In genomic region chr15:76338555-76339301, GRCh38 we compare ENCODE assay signal across 11 cellular contexts. TPM values are rescaled to one million over a fixed set of nuclear protein-coding genes. Genes with fewer than 3 reads are reported as not detected.
DNase-seq lines count a peak whose midpoint lies in the region; FAIRE-seq and TF ChIP-seq lines count a peak whose summit lies in the region.
"Had no signal": no experiment of that assay in that cellular context is flagged by ENCODE, and none has a peak within 500 bp of the region (broad histone marks: within the 10 kb centered on the region; RNA-seq: fewer than 3 reads in every experiment).

No MANE protein-coding gene starts in this region.

- no peak overlapping the region for H4K5ac ChIP-seq in H1 (ENCODE audit: insufficient read length, low read depth, low read length)

- no peak overlapping the region for H4K8ac ChIP-seq in H1 (ENCODE audit: extremely low read depth, insufficient read depth, low read length)

- H4K91ac ChIP-seq in H1 (replicated peaks; ENCODE audit: insufficient read length, low read length) = peak overlapping the region; percentile 63

- POLR2A ChIA-PET in H1 (lab: Charles Lee; ENCODE audit: partially characterized antibody) = interaction anchor here (4.8 kb wide), 1 partner anchor 8 kb away, joined by 55 read pairs; no protein-coding TSS in a partner anchor

- H3K27me3 Mint-ChIP-seq in IgD-negative memory B cell = peaks cover 67% of the 10 kb centered on the region

- no peak overlapping the region for H3K9ac ChIP-seq in H1 (replicated peaks in 1 of 4; ENCODE audit: extremely low read depth in 1 of 4, low read depth in 3 of 4, low read length in 3 of 4)
- H3K9ac ChIP-seq in rectal smooth muscle tissue (ENCODE audit: low read length) = no peak overlapping the region

- peak overlapping the region; percentile 100; the same call in 1 of the 2 replicates for H2BK15ac ChIP-seq in H1 (ENCODE audit: low read length)

- TF ChIP-seq RAD21 in H1 (IDR thresholded peaks at IDR 0.05 in 1 of 2, conservative IDR thresholded peaks at IDR 0.05 in 1 of 2; ENCODE audit: low read depth in 2 of 2, low read length in 2 of 2) = no peak

- H3K14ac ChIP-seq in H1 (ENCODE audit: insufficient read length) = no peak overlapping the region

- 0 out of 2 replicates have a peak overlapping the region, but pooled peaks have one; percentile 90 for H2BK20ac ChIP-seq in H1 (ENCODE audit: low read length)

- TF ChIP-seq CTCF in H1 (IDR thresholded peaks at IDR 0.05; ENCODE audit: control extremely low read depth in 1 of 3, insufficient read depth in 1 of 3, low read depth in 1 of 3, low read length in 3 of 3) = no peak

- peaks cover 2% of the 10 kb centered on the region for H3K36me3 Mint-ChIP-seq in IgD-negative memory B cell

- H3K36me3 ChIP-seq in H1 (ENCODE audit: control insufficient read depth in 2 of 4, insufficient read depth in 4 of 4, low read length in 3 of 4) (peaks cover 0 to 26% (median 0%) of the 10 kb centered on the region in 4 experiments; a peak in 1 of 8 replicates), rectal smooth muscle tissue (ENCODE audit: control insufficient read depth, insufficient read depth, low read length) (no peaks in the 10 kb centered on the region)
- H3K36me3 ChIP-seq: ovary had no signal

- no peak overlapping the region for H3K56ac ChIP-seq in H1 (replicated peaks; ENCODE audit: insufficient read length, low read depth, low read length)

- peak overlapping the region; percentile 77; the same call in 1 of the 2 replicates for H2AK5ac ChIP-seq in H1 (ENCODE audit: low read depth, low read length)

- peak overlapping the region; percentile 68; the same call in 1 of the 2 replicates for H2BK5ac ChIP-seq in H1 (ENCODE audit: low read depth, low read length)

- H3K4ac ChIP-seq in H1 (replicated peaks; ENCODE audit: insufficient read length, low read depth, low read length) = no peak overlapping the region

- H3K9me3 ChIP-seq in H1 (ENCODE audit: insufficient read depth in 2 of 2, low read depth in 1 of 2, low read length in 1 of 2) = peaks cover 0 to 10% of the 10 kb centered on the region in 2 experiments; a peak in 1 of 4 replicates
- H3K9me3 ChIP-seq: ovary had no signal

- H3K23ac ChIP-seq in H1 (ENCODE audit: insufficient read length) = no peak overlapping the region

- no peaks in the 10 kb centered on the region for H3K79me1 ChIP-seq in H1 (ENCODE audit: low read depth, low read length)

- DNase-seq in NCI-H82 (lab: John Stamatoyannopoulos, UW) = peak; percentile 75
- DNase-seq in NCI-H82 treated with DMSO at 0.1 percent for 48 hours (lab: John Stamatoyannopoulos, UW; ENCODE audit: unreplicated experiment) = no peak
- no peak for DNase-seq in H1 (ENCODE audit: low read depth in 1 of 2, low spot score in 2 of 2)
- DNase-seq in DMS153 treated with DMSO at 0.1 percent for 48 hours (lab: John Stamatoyannopoulos, UW; ENCODE audit: unreplicated experiment) = no peak
- no peak for DNase-seq in D341Med (ENCODE audit: low spot score)
- no peak for DNase-seq in SHP77 (lab: John Stamatoyannopoulos, UW)
- DNase-seq: NCI-H748 treated with DMSO at 0.1 percent for 48 hours, ovary had no signal

- 11% methylated on average over 14 of the region's 16 CpGs; no CpG with 5 or more reads in 1 of the 2 experiments for WGBS in H1 (ENCODE audit: extremely low coverage in 1 of 2, insufficient coverage in 1 of 2, insufficient read length in 1 of 2, insufficient replicate concordance in 2 of 2, low coverage in 1 of 2, low lambda C conversion rate in 2 of 2, missing lambda C conversion rate in 1 of 2), 2 experiments

- peaks cover 65 to 96% (median 87%) of the 10 kb centered on the region in 4 experiments for H3K27me3 ChIP-seq in H1 (replicated peaks in 1 of 4; ENCODE audit: control insufficient read depth in 3 of 4, extremely low read depth in 1 of 4, insufficient read depth in 3 of 4, low read length in 3 of 4)
- peaks cover 48% of the 10 kb centered on the region for H3K27me3 ChIP-seq in rectal smooth muscle tissue (ENCODE audit: control insufficient read depth, insufficient read depth, low read length)

- H3K9me3 Mint-ChIP-seq in IgD-negative memory B cell = peaks cover 0 to 4% (median 0%) of the 10 kb centered on the region in 3 donors

- peak overlapping the region; percentile 80 to 82 for H3K4me2 ChIP-seq in H1 (ENCODE audit: insufficient read depth in 1 of 2, low read depth in 2 of 2, low read length in 2 of 2)

- H4K20me1 ChIP-seq in H1 (replicated peaks in 1 of 2; ENCODE audit: control insufficient read depth in 1 of 2, insufficient read depth in 2 of 2, low read length in 2 of 2) = peaks cover 10 to 28% of the 10 kb centered on the region in 2 experiments

- no peak overlapping the region; the same call in 1 of the 2 replicates for H3K18ac ChIP-seq in H1 (ENCODE audit: extremely low read depth, low read length)

- CTCF ChIA-PET in H1 (lab: Charles Lee; ENCODE audit: partially characterized antibody) = interaction anchor here (1.4 kb wide), 1 partner anchor 154 kb away, joined by 4 read pairs; no protein-coding TSS in a partner anchor

- FAIRE-seq in H1 (lab: Jason Lieb, UNC) = no peak
- FAIRE-seq: A204.1 had no signal

- no peak overlapping the region for H2AFZ ChIP-seq in H1 (ENCODE audit: low read length)

- no peaks in the 10 kb centered on the region for H3K79me2 ChIP-seq in H1 (ENCODE audit: control insufficient read depth in 1 of 2, insufficient read depth in 2 of 2, low read length in 2 of 2)

- TF ChIP-seq POLR2A in H1 (IDR thresholded peaks at IDR 0.05; ENCODE audit: control extremely low read depth in 1 of 2, low read depth in 2 of 2, low read length in 2 of 2) = no peak

- H3K27ac ChIP-seq in H1 (ENCODE audit: low read depth, low read length) = no peak overlapping the region
- no peak overlapping the region for H3K27ac ChIP-seq in rectal smooth muscle tissue (ENCODE audit: low read depth, low read length)
- H3K27ac ChIP-seq: ovary had no signal

- H3K4me1 ChIP-seq in H1 (replicated peaks in 1 of 4; ENCODE audit: control insufficient read depth in 3 of 4, insufficient read depth in 4 of 4, low read length in 3 of 4) (peaks cover 0 to 40% (median 27%) of the 10 kb centered on the region in 4 experiments; a peak in 6 of 7 replicates), rectal smooth muscle tissue (ENCODE audit: control insufficient read depth, insufficient read depth, low read length) (peaks cover 3% of the 10 kb centered on the region)

- H2BK120ac ChIP-seq in H1 (replicated peaks; ENCODE audit: low read depth, low read length) = no peak overlapping the region

- peak overlapping the region; percentile 55 to 92 (median 75) for H3K4me3 Mint-ChIP-seq in IgD-negative memory B cell

- H3K4me3 ChIP-seq in H1 (ENCODE audit: extremely low read depth in 1 of 4, insufficient read depth in 2 of 4, low read depth in 3 of 4, low read length in 4 of 4) (peak overlapping the region in 2 of 4 experiments; percentile 9 to 55; a peak in 3 of 8 replicates), rectal smooth muscle tissue (ENCODE audit: low read length) (peak overlapping the region; percentile 56)

- H3K27ac Mint-ChIP-seq in IgD-negative memory B cell = peak overlapping the region in 2 of 3 donors; percentile 87 to 91

- H2BK12ac ChIP-seq in H1 (ENCODE audit: low read depth, low read length) = peak overlapping the region; percentile 86

- H3K23me2 ChIP-seq in H1 (ENCODE audit: low read depth, low read length) = peaks cover 11% of the 10 kb centered on the region; the same call in 1 of the 2 replicates

- H3K4me1 Mint-ChIP-seq in IgD-negative memory B cell = peaks cover 34 to 54% (median 42%) of the 10 kb centered on the region in 3 donors

- no peak for TF ChIP-seq EP300 in H1 (IDR thresholded peaks at IDR 0.05; ENCODE audit: borderline replicate concordance in 1 of 2, low read depth in 2 of 2, low read length in 2 of 2)

TF ChIP-seq in H1, 55 proteins besides CTCF, POLR2A, EP300 and RAD21:
- TF ChIP-seq KDM5A (IDR thresholded peaks at IDR 0.05; ENCODE audit: low read length) (no peak), SP1 (IDR thresholded peaks at IDR 0.05; ENCODE audit: low read depth, low read length) (no peak), EZH2 (IDR thresholded peaks at IDR 0.05; ENCODE audit: low read depth, low read length, severe bottlenecking) (peak; percentile 68), SUZ12 (IDR thresholded peaks at IDR 0.05; ENCODE audit: low read length) (peak; percentile 94; the same call in 1 of the 2 replicates), RNF2 (IDR thresholded peaks at IDR 0.05; ENCODE audit: borderline replicate concordance, low read depth, low read length, missing control alignments, poor library complexity, severe bottlenecking) (peak; percentile 30), CBX8 (IDR thresholded peaks at IDR 0.05; ENCODE audit: borderline replicate concordance, low read depth, low read length) (peak; percentile 94; the same call in 1 of the 2 replicates), SRF (IDR thresholded peaks at IDR 0.05; ENCODE audit: low read depth, low read length) (no peak)

RNA-seq across cellular contexts. Expression of gene ISL2, which starts 2.2 kb away (rescaled TPM):
- polyA plus RNA-seq in IgD-negative memory B cell (0.89 TPM), H1 (2011; rRNA removed) (0.32 and 0.82 TPM in 2 replicates)
- 0.33 and 0.99 TPM in 2 replicates for total RNA-seq in H1 (2021; fragmentation: NEBNext Ultra II Directional; extraction: Animal tissue kit (Norgen Biotek cat#: 25700))
- 0.78 TPM for polyA plus RNA-seq in H1 (2011; cell fraction: cytosol; rRNA removed)
- 2.6 TPM for polyA plus RNA-seq in H1 (2011; cell fraction: nucleus; rRNA removed)
- 0.29 to 0.43 TPM (median 0.29 TPM) in 3 of 4 replicates, not detected in the other for polyA plus RNA-seq in H1 (2012, experiment 1 of 2)
- 0.17 TPM for polyA plus RNA-seq in H1 (2012, experiment 2 of 2)
- polyA plus RNA-seq in H1 (2013, experiment 1 of 2) = 0.24 TPM
- 0.42 TPM for polyA plus RNA-seq in H1 (2013, experiment 2 of 2)
- polyA minus RNA-seq in H1 (2011; rRNA and poly(A)+ RNA removed) = 0.16 TPM in 1 of 2 replicates, not detected in the other
- not detected for polyA minus RNA-seq in H1 (2011; cell fraction: cytosol; rRNA and poly(A)+ RNA removed)
- not detected for polyA minus RNA-seq in H1 (2011; cell fraction: nucleus; rRNA and poly(A)+ RNA removed)
- total RNA-seq: ovary had no signal
- polyA plus RNA-seq: ovary had no signal

RNA-seq across cellular contexts. Expression of gene ETFA, which starts 27.5 kb away (rescaled TPM):
- polyA plus RNA-seq in IgD-negative memory B cell = 107 TPM
- 90.0 TPM in 2 replicates for total RNA-seq in H1 (2021; fragmentation: NEBNext Ultra II Directional; extraction: Animal tissue kit (Norgen Biotek cat#: 25700))
- 30.2 and 60.9 TPM in 2 replicates for polyA plus RNA-seq in H1 (2011; rRNA removed)
- polyA plus RNA-seq in H1 (2011; cell fraction: cytosol; rRNA removed) = 87.9 TPM
- polyA plus RNA-seq in H1 (2011; cell fraction: nucleus; rRNA removed) = 30.6 TPM
- 108 to 113 TPM (median 108 TPM) in 4 replicates for polyA plus RNA-seq in H1 (2012, experiment 1 of 2)
- polyA plus RNA-seq in H1 (2012, experiment 2 of 2) = 10.1 TPM
- 41.8 TPM for polyA plus RNA-seq in H1 (2013, experiment 1 of 2)
- polyA plus RNA-seq in H1 (2013, experiment 2 of 2) = 44.3 TPM
- polyA minus RNA-seq in H1 (2011; rRNA and poly(A)+ RNA removed) = 66.7 and 106 TPM in 2 replicates
- polyA minus RNA-seq in H1 (2011; cell fraction: cytosol; rRNA and poly(A)+ RNA removed) = 24.8 TPM
- 25.5 TPM for polyA minus RNA-seq in H1 (2011; cell fraction: nucleus; rRNA and poly(A)+ RNA removed)
